ENCODE assay signal across 29 cellular contexts in genomic region chr17:50573866-50574571, GRCh38. TPM values are rescaled to one million over a fixed set of nuclear protein-coding genes. Genes with fewer than 3 reads are reported as not detected.
"Had no signal": no experiment of that assay in that cellular context is flagged by ENCODE, and none has a peak within 500 bp of the region (broad histone marks: within the 10 kb centered on the region; RNA-seq: fewer than 3 reads in every experiment).

No MANE protein-coding gene starts in this region.

- H3K27ac Mint-ChIP-seq: activated CD4-positive, alpha-beta T cell treated with anti-CD3 and anti-CD28 coated beads, Interleukin-2, amount 10 ng/mL, durations not matched to agents 24 days and 14 days; activated CD8-positive, alpha-beta T cell treated with anti-CD3 and anti-CD28 coated beads, Interleukin-2, amount 10 ng/mL, durations not matched to agents 7 days and 5 days; activated naive CD4-positive, alpha-beta T cell treated with anti-CD3 and anti-CD28 coated beads for 36 hours; activated naive CD8-positive, alpha-beta T cell; activated naive CD8-positive, alpha-beta T cell treated with anti-CD3 and anti-CD28 coated beads, Interleukin-2, amount 50 U/mL, for 24 hours; activated T-helper 1 cell treated with anti-CD3 and anti-CD28 coated beads, Interleukin-12 subunit alpha, Interleukin-12 subunit beta, Interleukin-2, Interleukin-4 antibody, amounts not matched to agents 30 ng/mL and 10 ng/mL and 1 ng/mL, durations not matched to agents 14 hours and 24 hours and 36 hours had no signal

- H3K4me3 Mint-ChIP-seq: activated CD4-positive, alpha-beta T cell treated with anti-CD3 and anti-CD28 coated beads, Interleukin-2, amount 10 ng/mL, durations not matched to agents 24 days and 14 days; activated CD8-positive, alpha-beta T cell treated with anti-CD3 and anti-CD28 coated beads, Interleukin-2, amount 10 ng/mL, durations not matched to agents 7 days and 5 days; activated naive CD4-positive, alpha-beta T cell treated with anti-CD3 and anti-CD28 coated beads for 36 hours; activated naive CD8-positive, alpha-beta T cell; activated naive CD8-positive, alpha-beta T cell treated with anti-CD3 and anti-CD28 coated beads, Interleukin-2, amount 50 U/mL, for 24 hours; activated T-cell treated with anti-CD3 and anti-CD28 coated beads, Interleukin-2, amount 50 U/mL, for 4 hours; activated T-helper 1 cell treated with anti-CD3 and anti-CD28 coated beads, Interleukin-12 subunit alpha, Interleukin-12 subunit beta, Interleukin-2, Interleukin-4 antibody, amounts not matched to agents 30 ng/mL and 10 ng/mL and 1 ng/mL, durations not matched to agents 14 hours and 24 hours and 36 hours had no signal

- DNase-seq: activated CD4-positive, alpha-beta T cell treated with anti-CD3 and anti-CD28 coated beads, Interleukin-2, amount 10 ng/mL, durations not matched to agents 24 days and 14 days; activated CD4-positive, alpha-beta T cell treated with anti-CD3 and anti-CD28 coated beads, Interleukin-2, amount 50 U/mL, for 4 hours; activated CD8-positive, alpha-beta T cell treated with anti-CD3 and anti-CD28 coated beads, Interleukin-2, amount 10 ng/mL, durations not matched to agents 7 days and 5 days; activated gamma-delta T cell treated with Interleukin-2 at 50 U/mL for 16 hours; activated naive CD4-positive, alpha-beta T cell treated with anti-CD3 and anti-CD28 coated beads for 36 hours; activated naive CD8-positive, alpha-beta T cell treated with anti-CD3 and anti-CD28 coated beads, Interleukin-2, amount 50 U/mL, for 24 hours; activated T-cell treated with anti-CD3 and anti-CD28 coated beads for 4 hours; activated T-cell treated with anti-CD3 and anti-CD28 coated beads, Interleukin-2, amount 50 U/mL, for 4 hours; anterior cingulate cortex; brain microvascular endothelial cell; central memory CD4-positive, alpha-beta T cell; MM.1S; MV-4-11; NCI-H1092; NCI-H1436 treated with DMSO at 0.1 percent for 48 hours; NCI-H1694 treated with DMSO at 0.1 percent for 48 hours; NCI-H2029; NCI-H345; NCI-H526 treated with DMSO at 0.1 percent for 48 hours; NCI-H774; Peyer's patch; RPMI8226; SIG-M5; T-helper 1 cell; T-helper 2 cell; T-helper 9 cell had no signal

- H3K36me3 ChIP-seq: brain microvascular endothelial cell, Peyer's patch had no signal

- H3K36me3 Mint-ChIP-seq: activated naive CD8-positive, alpha-beta T cell had no signal

- H3K4me3 ChIP-seq: Peyer's patch had no signal

- H3K27ac ChIP-seq: brain microvascular endothelial cell, Peyer's patch had no signal

- H3K27me3 ChIP-seq: brain microvascular endothelial cell, Peyer's patch had no signal

- H3K4me1 Mint-ChIP-seq: activated CD4-positive, alpha-beta T cell treated with anti-CD3 and anti-CD28 coated beads, Interleukin-2, amount 10 ng/mL, durations not matched to agents 24 days and 14 days; activated naive CD8-positive, alpha-beta T cell treated with anti-CD3 and anti-CD28 coated beads, Interleukin-2, amount 50 U/mL, for 24 hours had no signal

- H3K4me1 ChIP-seq: Peyer's patch had no signal

- H3K9me3 Mint-ChIP-seq: activated CD4-positive, alpha-beta T cell treated with anti-CD3 and anti-CD28 coated beads, Interleukin-2, amount 10 ng/mL, durations not matched to agents 24 days and 14 days; activated naive CD4-positive, alpha-beta T cell treated with anti-CD3 and anti-CD28 coated beads for 36 hours; activated naive CD8-positive, alpha-beta T cell treated with anti-CD3 and anti-CD28 coated beads, Interleukin-2, amount 50 U/mL, for 24 hours; activated T-cell treated with anti-CD3 and anti-CD28 coated beads, Interleukin-2, amount 50 U/mL, for 4 hours; activated T-helper 1 cell treated with anti-CD3 and anti-CD28 coated beads, Interleukin-12 subunit alpha, Interleukin-12 subunit beta, Interleukin-2, Interleukin-4 antibody, amounts not matched to agents 30 ng/mL and 10 ng/mL and 1 ng/mL, durations not matched to agents 14 hours and 24 hours and 36 hours had no signal

- H3K9me3 ChIP-seq: Peyer's patch had no signal

RNA-seq across cellular contexts. Expression of gene CACNA1G, which starts 13.5 kb away (rescaled TPM):
- total RNA-seq: activated CD8-positive, alpha-beta T cell treated with anti-CD3 and anti-CD28 coated beads, Interleukin-2, amount 10 ng/mL, durations not matched to agents 7 days and 5 days; Peyer's patch; SK-MEL-5 had no signal

RNA-seq across cellular contexts. Expression of gene EPN3, which starts 41.5 kb away (rescaled TPM):
- total RNA-seq: activated CD4-positive, alpha-beta T cell treated with anti-CD3 and anti-CD28 coated beads, Interleukin-2, amount 10 ng/mL, durations not matched to agents 24 days and 14 days; activated CD8-positive, alpha-beta T cell treated with anti-CD3 and anti-CD28 coated beads, Interleukin-2, amount 10 ng/mL, durations not matched to agents 7 days and 5 days; activated naive CD4-positive, alpha-beta T cell treated with anti-CD3 and anti-CD28 coated beads for 36 hours; activated T-helper 1 cell treated with anti-CD3 and anti-CD28 coated beads, Interleukin-12 subunit alpha, Interleukin-12 subunit beta, Interleukin-2, Interleukin-4 antibody, amounts not matched to agents 30 ng/mL and 10 ng/mL and 1 ng/mL, durations not matched to agents 14 hours and 24 hours and 36 hours; SK-MEL-5 had no signal
